In the genomic region with DNA sequence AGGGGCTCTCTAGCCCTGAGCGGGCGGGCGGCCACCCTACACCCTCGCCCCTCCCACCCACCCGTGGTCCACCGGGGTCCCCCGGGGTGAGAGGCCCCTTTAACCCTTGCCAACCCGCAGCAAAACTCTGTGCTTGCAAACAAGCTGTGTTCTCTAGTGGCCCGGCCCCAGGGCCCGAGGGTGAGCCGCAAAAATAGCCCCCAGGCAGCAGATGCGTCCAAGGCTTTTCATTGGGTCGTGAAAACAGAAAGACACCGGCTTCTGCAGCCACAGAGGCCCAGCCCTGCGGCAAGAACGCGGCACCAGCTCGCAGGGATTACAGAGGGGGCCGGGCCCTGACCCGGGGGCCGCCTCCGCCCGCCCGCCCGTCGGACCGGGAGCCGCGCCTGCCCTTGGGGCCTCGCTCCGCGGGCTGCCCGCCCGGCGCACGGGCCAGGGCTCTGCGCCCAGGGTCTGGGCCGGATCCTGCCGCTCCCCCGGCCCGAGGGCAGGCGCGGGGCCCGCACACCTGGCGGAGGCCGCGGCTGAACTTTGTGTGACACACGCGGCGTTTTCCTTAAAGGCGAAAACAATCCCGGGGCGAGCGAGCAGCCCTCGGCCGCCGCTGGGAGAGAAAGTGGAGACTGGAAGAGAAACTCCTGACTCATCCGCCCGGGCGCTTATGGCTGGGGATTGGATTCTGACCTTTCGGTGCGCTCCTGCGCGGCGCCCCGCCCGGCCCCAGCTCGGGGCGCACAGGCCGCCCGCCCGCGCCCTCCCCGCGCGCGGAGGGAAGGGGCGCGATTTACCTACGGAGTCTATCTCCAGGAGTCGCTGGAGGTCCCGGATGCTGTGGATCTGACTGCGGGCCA, we compare ENCODE assay signal across 1 cellular context.
TF ChIP-seq lines count a peak whose summit lies in the region.

No MANE protein-coding gene starts in this region.

TF ChIP-seq in SK-N-SH treated with all-trans-retinoic acid at 6 μM for 48 hours, 23 proteins besides CTCF, POLR2A, EP300 and RAD21 (continued from another document):
- TF ChIP-seq TCF4 (CRISPR knock-in tag; IDR thresholded peaks at IDR 0.05; ENCODE audit: borderline replicate concordance) (no peak), CREB5 (CRISPR knock-in tag; IDR thresholded peaks at IDR 0.05; ENCODE audit: low read depth) (no peak), OSR1 (CRISPR knock-in tag; IDR thresholded peaks at IDR 0.05) (no peak), ZNF70 (CRISPR knock-in tag; IDR thresholded peaks at IDR 0.05) (no peak)
